ENCODE assay signal across 8 cellular contexts in genomic region chr3:15768421-15769255, GRCh38. TPM values are rescaled to one million over a fixed set of nuclear protein-coding genes. Genes with fewer than 3 reads are reported as not detected.
A peak's percentile ranks its signal among the peaks of the same experiment; 100 is the strongest.
DNase-seq lines count a peak whose midpoint lies in the region; ATAC-seq and TF ChIP-seq lines count a peak whose summit lies in the region.

No MANE protein-coding gene starts in this region.

- H3K36me3 Mint-ChIP-seq in activated CD8-positive, alpha-beta T cell treated with anti-CD3 and anti-CD28 coated beads, Interleukin-2, amount 10 ng/mL, durations not matched to agents 7 days and 5 days (ENCODE audit: low read depth) = peaks cover 31% of the 10 kb centered on the region
- peaks cover 18% of the 10 kb centered on the region for H3K36me3 Mint-ChIP-seq in type B pancreatic cell

- TF ChIP-seq CTCF in type B pancreatic cell (conservative IDR thresholded peaks at IDR 0.05) (no peak), GM10266 (IDR thresholded peaks at IDR 0.05; ENCODE audit: control insufficient read depth, insufficient read depth, low read depth, missing control alignments) (no peak)

- POLR2A ChIA-PET in activated CD8-positive, alpha-beta T cell treated with anti-CD3 and anti-CD28 coated beads, Interleukin-2, amount 10 ng/mL, durations not matched to agents 7 days and 5 days (lab: Charles Lee) = interaction anchor here (1.3 kb wide), 1 partner anchor 29 kb away, joined by 3 read pairs; the partner anchor contains the start of gene ANKRD28

- H3K27me3 Mint-ChIP-seq in activated CD8-positive, alpha-beta T cell treated with anti-CD3 and anti-CD28 coated beads, Interleukin-2, amount 10 ng/mL, durations not matched to agents 7 days and 5 days (ENCODE audit: low read depth) = no peaks in the 10 kb centered on the region
- H3K27me3 Mint-ChIP-seq in type B pancreatic cell = no peaks in the 10 kb centered on the region

- peaks cover 9% of the 10 kb centered on the region for H3K4me1 Mint-ChIP-seq in activated CD8-positive, alpha-beta T cell treated with anti-CD3 and anti-CD28 coated beads, Interleukin-2, amount 10 ng/mL, durations not matched to agents 7 days and 5 days (ENCODE audit: low read depth)
- peaks cover 5% of the 10 kb centered on the region for H3K4me1 Mint-ChIP-seq in type B pancreatic cell (ENCODE audit: unreplicated experiment)

- no peak overlapping the region for H3K27ac Mint-ChIP-seq in activated CD8-positive, alpha-beta T cell treated with anti-CD3 and anti-CD28 coated beads, Interleukin-2, amount 10 ng/mL, durations not matched to agents 7 days and 5 days
- H3K27ac Mint-ChIP-seq in type B pancreatic cell = peak overlapping the region; percentile 20

- CTCF ChIA-PET in activated CD8-positive, alpha-beta T cell treated with anti-CD3 and anti-CD28 coated beads, Interleukin-2, amount 10 ng/mL, durations not matched to agents 7 days and 5 days (lab: Charles Lee) = interaction anchor here (0.7 to 1.1 kb wide), 2 partner anchors 9 to 44 kb away, joined by 3 read pairs; no protein-coding TSS in a partner anchor

- H3K4me3 Mint-ChIP-seq in activated CD8-positive, alpha-beta T cell treated with anti-CD3 and anti-CD28 coated beads, Interleukin-2, amount 10 ng/mL, durations not matched to agents 7 days and 5 days = no peak overlapping the region
- no peak overlapping the region for H3K4me3 Mint-ChIP-seq in type B pancreatic cell

- ATAC-seq in GM21423 (IDR thresholded peaks at IDR 0.05; ENCODE audit: unreplicated experiment) = peak; percentile 90
- peak; percentile 56 for ATAC-seq in HG03571 (IDR thresholded peaks at IDR 0.05; ENCODE audit: unreplicated experiment)
- ATAC-seq in activated CD8-positive, alpha-beta T cell treated with anti-CD3 and anti-CD28 coated beads, Interleukin-2, amount 10 ng/mL, durations not matched to agents 7 days and 5 days = peak; percentile 39

- DNase-seq in GM03348 (ENCODE audit: low spot score) (peak; percentile 86), iPS-NIHi11 (ENCODE audit: low spot score) (peak; percentile 21), type B pancreatic cell (ENCODE audit: extremely low spot score, unreplicated experiment) (no peak), GM10266 (ENCODE audit: extremely low spot score) (no peak), NCI-H128 (lab: John Stamatoyannopoulos, UW; ENCODE audit: unreplicated experiment) (no peak)
- no peak for DNase-seq in activated CD8-positive, alpha-beta T cell treated with anti-CD3 and anti-CD28 coated beads, Interleukin-2, amount 10 ng/mL, durations not matched to agents 7 days and 5 days

- no peaks in the 10 kb centered on the region for H3K9me3 Mint-ChIP-seq in activated CD8-positive, alpha-beta T cell treated with anti-CD3 and anti-CD28 coated beads, Interleukin-2, amount 10 ng/mL, durations not matched to agents 7 days and 5 days (ENCODE audit: insufficient read depth)
- no peaks in the 10 kb centered on the region for H3K9me3 Mint-ChIP-seq in type B pancreatic cell

RNA-seq across cellular contexts. Expression of gene ANKRD28, which starts 29.1 kb away (rescaled TPM):
- 10 to 100 TPM; 30.7 to 37.7 TPM for total RNA-seq in activated CD8-positive, alpha-beta T cell treated with anti-CD3 and anti-CD28 coated beads, Interleukin-2, amount 10 ng/mL, durations not matched to agents 7 days and 5 days
- total RNA-seq in type B pancreatic cell (ENCODE audit: low replicate concordance) = 32.1 and 44.3 TPM in 2 replicates

Comparison
In these comparisons a context has a peak if more than half of its experiments do, and no peak if none do; other contexts are left out.
1. DNase-seq: peak in GM03348 (single experiment) and iPS-NIHi11 (single experiment); none in activated CD8-positive, alpha-beta T cell treated with anti-CD3 and anti-CD28 coated beads, Interleukin-2, amount 10 ng/mL, durations not matched to agents 7 days and 5 days (single experiment), type B pancreatic cell (single experiment), GM10266 (single experiment) and NCI-H128 (single experiment).
2. ATAC-seq: peak in every context shown above with its lines; median percentile 90 in GM21423; 56 in HG03571; 39 in activated CD8-positive, alpha-beta T cell treated with anti-CD3 and anti-CD28 coated beads, Interleukin-2, amount 10 ng/mL, durations not matched to agents 7 days and 5 days.